16 cellular contexts compared by ENCODE assay signal in genomic region chr3:52155912-52156311, GRCh38. TPM values are rescaled to one million over a fixed set of nuclear protein-coding genes. Genes with fewer than 3 reads are reported as not detected.
A peak's percentile ranks its signal among the peaks of the same experiment; 100 is the strongest.
DNase-seq lines count a peak whose midpoint lies in the region; ATAC-seq and TF ChIP-seq lines count a peak whose summit lies in the region.
"Had no signal": no experiment of that assay in that cellular context is flagged by ENCODE, and none has a peak within 500 bp of the region (broad histone marks: within the 10 kb centered on the region; RNA-seq: fewer than 3 reads in every experiment).

No MANE protein-coding gene starts in this region.

- H3K27me3 Mint-ChIP-seq in activated CD4-positive, alpha-beta T cell treated with anti-CD3 and anti-CD28 coated beads, Interleukin-2, amount 10 ng/mL, durations not matched to agents 24 days and 14 days, result peaks cover 5% of the 10 kb centered on the region
- H3K27me3 Mint-ChIP-seq in IgD-negative memory B cell (no peaks in the 10 kb centered on the region), osteocyte (ENCODE audit: unreplicated experiment) (no peaks in the 10 kb centered on the region)
- no peaks in the 10 kb centered on the region for H3K27me3 Mint-ChIP-seq in central memory CD8-positive, alpha-beta T cell

- intact Hi-C loops in activated CD4-positive, alpha-beta T cell treated with anti-CD3 and anti-CD28 coated beads, Interleukin-2, amount 10 ng/mL, durations not matched to agents 24 days and 14 days (cut with micrococcal nuclease), result no loop called here

- H3K9me3 Mint-ChIP-seq in activated CD4-positive, alpha-beta T cell treated with anti-CD3 and anti-CD28 coated beads, Interleukin-2, amount 10 ng/mL, durations not matched to agents 24 days and 14 days, result no peaks in the 10 kb centered on the region
- H3K9me3 Mint-ChIP-seq in IgD-negative memory B cell (no peaks in the 10 kb centered on the region), osteocyte (ENCODE audit: unreplicated experiment) (no peaks in the 10 kb centered on the region)
- H3K9me3 Mint-ChIP-seq in central memory CD8-positive, alpha-beta T cell, result no peaks in the 10 kb centered on the region

- DNase-seq in activated CD4-positive, alpha-beta T cell treated with anti-CD3 and anti-CD28 coated beads, Interleukin-2, amount 10 ng/mL, durations not matched to agents 24 days and 14 days, result no peak
- no peak for DNase-seq in activated CD4-positive, alpha-beta T cell treated with anti-CD3 and anti-CD28 coated beads, Interleukin-2, amount 50 U/mL, for 1 hour
- DNase-seq in central memory CD8-positive, alpha-beta T cell (ENCODE audit: low spot score in 2 of 2), result no peak
- DNase-seq in osteocyte (ENCODE audit: extremely low spot score, unreplicated experiment) (no peak), HT-29 (ENCODE audit: low spot score) (no peak)
- DNase-seq: COR-L47; left lung; NCI-H1048; SJCRH30; stimulated activated CD4-positive, alpha-beta T cell treated with anti-CD3 and anti-CD28 coated beads, Interleukin-4, amount 100 ng/mL, for 4 hours; stimulated activated naive CD4-positive, alpha-beta T cell; uterus had no signal

- peaks cover 2% of the 10 kb centered on the region for H3K36me3 Mint-ChIP-seq in activated CD4-positive, alpha-beta T cell treated with anti-CD3 and anti-CD28 coated beads, Interleukin-2, amount 10 ng/mL, durations not matched to agents 24 days and 14 days (ENCODE audit: low read depth)
- H3K36me3 Mint-ChIP-seq in IgD-negative memory B cell (no peaks in the 10 kb centered on the region), osteocyte (ENCODE audit: unreplicated experiment) (no peaks in the 10 kb centered on the region)
- peaks cover 3% of the 10 kb centered on the region for H3K36me3 Mint-ChIP-seq in central memory CD8-positive, alpha-beta T cell (ENCODE audit: insufficient read depth)

- peaks cover 23% of the 10 kb centered on the region for H3K4me1 Mint-ChIP-seq in activated CD4-positive, alpha-beta T cell treated with anti-CD3 and anti-CD28 coated beads, Interleukin-2, amount 10 ng/mL, durations not matched to agents 24 days and 14 days
- H3K4me1 Mint-ChIP-seq in IgD-negative memory B cell (peaks cover 4 to 17% (median 7%) of the 10 kb centered on the region in 3 donors), osteocyte (ENCODE audit: unreplicated experiment) (peaks cover 14% of the 10 kb centered on the region)
- H3K4me1 Mint-ChIP-seq in central memory CD8-positive, alpha-beta T cell, result peaks cover 5% of the 10 kb centered on the region

- peak overlapping the region; percentile 57 for H3K4me3 Mint-ChIP-seq in activated CD4-positive, alpha-beta T cell treated with anti-CD3 and anti-CD28 coated beads, Interleukin-2, amount 10 ng/mL, durations not matched to agents 24 days and 14 days
- H3K4me3 Mint-ChIP-seq in IgD-negative memory B cell, result peak overlapping the region; percentile 60 to 85 (median 78)
- peak overlapping the region; percentile 90 for H3K4me3 Mint-ChIP-seq in central memory CD8-positive, alpha-beta T cell
- H3K4me3 Mint-ChIP-seq in osteocyte (ENCODE audit: unreplicated experiment), result no peak overlapping the region

- no peak for ATAC-seq in central memory CD8-positive, alpha-beta T cell (replicated peaks; ENCODE audit: extremely low read depth, poor library complexity, severe bottlenecking)
- ATAC-seq in GM18517 (IDR thresholded peaks at IDR 0.05; ENCODE audit: unreplicated experiment), result no peak
- no peak for ATAC-seq in GM21619 (IDR thresholded peaks at IDR 0.05; ENCODE audit: unreplicated experiment)
- ATAC-seq: A549, left lung had no signal

- peak overlapping the region; percentile 51 for H3K27ac Mint-ChIP-seq in activated CD4-positive, alpha-beta T cell treated with anti-CD3 and anti-CD28 coated beads, Interleukin-2, amount 10 ng/mL, durations not matched to agents 24 days and 14 days
- H3K27ac Mint-ChIP-seq in IgD-negative memory B cell (peak overlapping the region in 1 of 3 donors; percentile 39), osteocyte (ENCODE audit: unreplicated experiment) (peak overlapping the region; percentile 98)
- H3K27ac Mint-ChIP-seq in central memory CD8-positive, alpha-beta T cell (ENCODE audit: low read depth), result no peak overlapping the region

- no peak for TF ChIP-seq CTCF in osteocyte (IDR thresholded peaks at IDR 0.05)

RNA-seq across cellular contexts. Expression of gene POC1A, which starts 1.7 kb away (rescaled TPM):
- 23.2 and 24.1 TPM in 2 replicates for total RNA-seq in activated CD4-positive, alpha-beta T cell treated with anti-CD3 and anti-CD28 coated beads, Interleukin-2, amount 10 ng/mL, durations not matched to agents 24 days and 14 days
- polyA plus RNA-seq in IgD-negative memory B cell, result 1.2 TPM
- 4.9 and 5.1 TPM in 2 replicates for total RNA-seq in osteocyte
- total RNA-seq in HT-29 (2014; rRNA removed; shearing (Covaris generic)), result 25.2 and 27.4 TPM in 2 replicates

RNA-seq across cellular contexts. Expression of gene ALAS1, which starts 42.0 kb away (rescaled TPM):
- 115 and 118 TPM in 2 replicates for total RNA-seq in activated CD4-positive, alpha-beta T cell treated with anti-CD3 and anti-CD28 coated beads, Interleukin-2, amount 10 ng/mL, durations not matched to agents 24 days and 14 days
- 24.8 TPM for polyA plus RNA-seq in IgD-negative memory B cell
- 34.8 and 36.2 TPM in 2 replicates for total RNA-seq in osteocyte
- total RNA-seq in HT-29 (2014; rRNA removed; shearing (Covaris generic)), result 31.5 and 34.4 TPM in 2 replicates
